ENCODE assay signal across 1 cellular context in genomic region chr17:4944554-4945175, GRCh38.
TF ChIP-seq lines count a peak whose summit lies in the region.

No MANE protein-coding gene starts in this region.

TF ChIP-seq in IMR-90, 13 proteins besides CTCF, POLR2A, EP300 and RAD21 (continued from another document):
- TF ChIP-seq CHD1 (IDR thresholded peaks at IDR 0.05; ENCODE audit: low read depth, low read length) (no peak), RFX5 (IDR thresholded peaks at IDR 0.05; ENCODE audit: low read depth, low read length) (no peak), USF2 (IDR thresholded peaks at IDR 0.05; ENCODE audit: low read depth, low read length) (no peak)
